Comparison of ENCODE assay signal across 16 cellular contexts in genomic region chr3:18656410-18656809, GRCh38.
"Had no signal": no experiment of that assay in that cellular context is flagged by ENCODE, and none has a peak within 500 bp of the region (broad histone marks: within the 10 kb centered on the region; RNA-seq: fewer than 3 reads in every experiment).

No MANE protein-coding gene starts in this region.

- H3K4me3 ChIP-seq: left lung, tibial artery, uterus had no signal

- H3K27me3 ChIP-seq: left lung, neutrophil, tibial artery, uterus had no signal

- H3K4me3 Mint-ChIP-seq: activated T-cell treated with anti-CD3 and anti-CD28 coated beads, Interleukin-2, amount 50 U/mL, for 4 hours; dendritic cell treated with granulocyte-macrophage colony-stimulating factor and Interleukin-4, amounts not matched to agents 40 ng/mL and 50 ng/mL, for 4 days; naive B cell had no signal

- H3K4me1 ChIP-seq: left lung, tibial artery, uterus had no signal

- H3K27ac Mint-ChIP-seq: dendritic cell treated with granulocyte-macrophage colony-stimulating factor and Interleukin-4, amounts not matched to agents 40 ng/mL and 50 ng/mL, for 4 days had no signal

- H3K9me3 ChIP-seq: left lung, neutrophil, tibial artery, uterus had no signal

- DNase-seq: activated CD4-positive, CD25-positive, alpha-beta regulatory T cell treated with anti-CD3 and anti-CD28 coated beads, Interleukin-2, amount 50 U/mL, for 72 hours; activated naive CD4-positive, alpha-beta T cell treated with Interleukin-2 at 50 U/mL for 16 hours; activated T-cell treated with anti-CD3 and anti-CD28 coated beads, Interleukin-2, amount 50 U/mL, for 4 hours; effector memory CD4-positive, alpha-beta T cell; foreskin fibroblast; kidney; left lung; mammary epithelial cell; naive B cell; retina; stimulated activated CD4-positive, alpha-beta T cell treated with anti-CD3 and anti-CD28 coated beads, Interleukin-12 subunit alpha, Interleukin-12 subunit beta, amount 100 ng/mL, for 4 hours; stimulated activated CD4-positive, alpha-beta T cell treated with anti-CD3 and anti-CD28 coated beads, Interleukin-2, amount 100 ng/mL, for 24 hours; tibial artery; uterus had no signal

- H3K36me3 ChIP-seq: left lung, neutrophil, tibial artery, uterus had no signal

- H3K27me3 Mint-ChIP-seq: dendritic cell treated with granulocyte-macrophage colony-stimulating factor and Interleukin-4, amounts not matched to agents 40 ng/mL and 50 ng/mL, for 4 days; naive B cell had no signal

- H3K27ac ChIP-seq: left lung, neutrophil, tibial artery, uterus had no signal

- H3K36me3 Mint-ChIP-seq: naive B cell had no signal

- ATAC-seq: left lung had no signal
